Comparison of ENCODE assay signal across 1 cellular context in the genomic region with DNA sequence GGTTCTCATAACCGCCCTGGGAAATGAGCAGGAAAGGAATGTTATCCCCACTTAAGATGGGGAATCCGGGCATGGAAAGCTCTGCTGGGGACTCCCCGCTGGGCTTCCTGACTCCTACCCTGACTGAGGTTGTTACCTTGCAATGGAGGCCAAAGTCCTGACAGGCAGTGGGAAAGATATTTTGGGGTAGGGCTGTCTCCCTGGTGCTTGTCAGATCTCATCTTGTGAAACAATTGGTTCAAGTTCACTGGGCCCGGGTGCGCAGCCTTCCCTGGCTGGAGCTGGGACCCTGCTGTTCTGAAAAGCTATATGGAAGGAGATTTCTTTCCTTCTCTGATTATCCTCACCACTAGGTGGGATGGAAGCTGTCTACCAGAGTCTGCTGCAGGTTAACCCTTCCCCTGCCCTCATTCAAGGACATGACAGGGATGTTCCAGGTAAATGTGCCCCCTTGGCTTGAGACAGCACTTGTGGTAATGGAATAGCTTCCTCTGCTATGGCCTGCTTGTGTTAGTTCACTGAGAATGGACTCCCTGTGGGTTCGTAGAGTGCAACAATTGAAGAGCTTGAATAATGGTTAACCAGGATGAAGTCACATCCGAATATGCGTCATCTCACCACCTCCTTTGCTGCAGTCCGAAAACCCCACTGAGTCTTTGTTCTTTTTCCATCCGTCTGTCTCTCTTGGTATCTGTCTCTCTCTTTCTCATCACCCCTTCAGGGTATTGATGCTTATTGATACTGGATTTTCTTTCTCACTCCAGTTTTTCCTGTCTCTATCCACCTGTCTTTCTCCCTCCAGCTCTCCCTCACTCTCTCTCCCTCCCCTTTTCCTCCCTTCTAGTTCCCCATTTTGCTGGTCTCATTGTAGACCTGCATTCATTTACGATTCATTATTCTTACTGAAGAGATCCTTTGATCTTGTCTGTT.
TF ChIP-seq lines count a peak whose summit lies in the region.

No MANE protein-coding gene starts in this region.

TF ChIP-seq in HepG2, 621 proteins besides CTCF, POLR2A, EP300 and RAD21 (continued from another document and continues in another):
- TF ChIP-seq, protein P1, sequence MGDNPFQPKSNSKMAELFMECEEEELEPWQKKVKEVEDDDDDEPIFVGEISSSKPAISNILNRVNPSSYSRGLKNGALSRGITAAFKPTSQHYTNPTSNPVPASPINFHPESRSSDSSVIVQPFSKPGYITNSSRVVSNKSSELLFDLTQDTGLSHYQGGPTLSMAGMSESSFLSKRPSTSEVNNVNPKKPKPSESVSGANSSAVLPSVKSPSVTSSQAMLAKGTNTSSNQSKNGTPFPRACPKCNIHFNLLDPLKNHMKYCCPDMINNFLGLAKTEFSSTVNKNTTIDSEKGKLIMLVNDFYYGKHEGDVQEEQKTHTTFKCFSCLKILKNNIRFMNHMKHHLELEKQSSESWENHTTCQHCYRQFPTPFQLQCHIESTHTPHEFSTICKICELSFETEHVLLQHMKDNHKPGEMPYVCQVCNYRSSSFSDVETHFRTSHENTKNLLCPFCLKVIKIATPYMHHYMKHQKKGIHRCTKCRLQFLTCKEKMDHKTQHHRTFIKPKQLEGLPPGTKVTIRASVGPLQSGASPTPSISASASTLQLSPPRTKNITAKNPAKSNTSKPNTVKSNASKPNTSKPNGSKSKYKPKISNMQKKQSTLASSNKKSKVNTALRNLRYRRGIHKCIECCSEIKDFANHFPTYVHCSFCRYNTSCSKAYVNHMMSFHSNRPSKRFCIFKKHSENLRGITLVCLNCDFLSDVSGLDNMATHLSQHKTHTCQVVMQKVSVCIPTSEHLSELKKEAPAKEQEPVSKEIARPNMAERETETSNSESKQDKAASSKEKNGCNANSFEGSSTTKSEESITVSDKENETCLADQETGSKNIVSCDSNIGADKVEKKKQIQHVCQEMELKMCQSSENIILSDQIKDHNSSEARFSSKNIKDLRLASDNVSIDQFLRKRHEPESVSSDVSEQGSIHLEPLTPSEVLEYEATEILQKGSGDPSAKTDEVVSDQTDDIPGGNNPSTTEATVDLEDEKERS (CRISPR knock-in tag; IDR thresholded peaks at IDR 0.05): no peak
- TF ChIP-seq, protein P2, sequence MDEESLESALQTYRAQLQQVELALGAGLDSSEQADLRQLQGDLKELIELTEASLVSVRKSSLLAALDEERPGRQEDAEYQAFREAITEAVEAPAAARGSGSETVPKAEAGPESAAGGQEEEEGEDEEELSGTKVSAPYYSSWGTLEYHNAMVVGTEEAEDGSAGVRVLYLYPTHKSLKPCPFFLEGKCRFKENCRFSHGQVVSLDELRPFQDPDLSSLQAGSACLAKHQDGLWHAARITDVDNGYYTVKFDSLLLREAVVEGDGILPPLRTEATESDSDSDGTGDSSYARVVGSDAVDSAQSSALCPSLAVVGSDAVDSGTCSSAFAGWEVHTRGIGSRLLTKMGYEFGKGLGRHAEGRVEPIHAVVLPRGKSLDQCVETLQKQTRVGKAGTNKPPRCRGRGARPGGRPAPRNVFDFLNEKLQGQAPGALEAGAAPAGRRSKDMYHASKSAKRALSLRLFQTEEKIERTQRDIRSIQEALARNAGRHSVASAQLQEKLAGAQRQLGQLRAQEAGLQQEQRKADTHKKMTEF (CRISPR knock-in tag; IDR thresholded peaks at IDR 0.05): no peak
- TF ChIP-seq NR2C2 (CRISPR knock-in tag; IDR thresholded peaks at IDR 0.05; ENCODE audit: borderline replicate concordance) (0 out of 2 replicates have a peak, but pooled peaks have one; percentile 41), ZNF644 (CRISPR knock-in tag; IDR thresholded peaks at IDR 0.05; ENCODE audit: low read depth) (peak; percentile 55; the same call in 1 of the 2 replicates), RXRB (CRISPR knock-in tag; IDR thresholded peaks at IDR 0.05; ENCODE audit: borderline replicate concordance) (peak; percentile 50; the same call in 1 of the 2 replicates), ZBTB3 (CRISPR knock-in tag; IDR thresholded peaks at IDR 0.05; ENCODE audit: borderline replicate concordance, low read depth) (0 out of 2 replicates have a peak, but pooled peaks have one; percentile 11), DMAP1 (CRISPR knock-in tag; IDR thresholded peaks at IDR 0.05) (peak; percentile 22; the same call in 1 of the 2 replicates), SIX1 (CRISPR knock-in tag; IDR thresholded peaks at IDR 0.05; ENCODE audit: borderline replicate concordance) (no peak), PHF5A (CRISPR knock-in tag; IDR thresholded peaks at IDR 0.05; ENCODE audit: low read depth, unreplicated experiment) (no peak), ZNF607 (CRISPR knock-in tag; IDR thresholded peaks at IDR 0.05; ENCODE audit: borderline replicate concordance) (no peak), HOXA9 (CRISPR knock-in tag; IDR thresholded peaks at IDR 0.05; ENCODE audit: borderline replicate concordance) (no peak), SP5 (CRISPR knock-in tag; IDR thresholded peaks at IDR 0.05; ENCODE audit: borderline replicate concordance, low read depth) (no peak), SNAI1 (CRISPR knock-in tag; IDR thresholded peaks at IDR 0.05; ENCODE audit: borderline replicate concordance) (no peak), SOX5 (CRISPR knock-in tag; IDR thresholded peaks at IDR 0.05; ENCODE audit: borderline replicate concordance) (peak; percentile 77; the same call in 1 of the 2 replicates), ZSCAN9 (CRISPR knock-in tag; IDR thresholded peaks at IDR 0.05; ENCODE audit: borderline replicate concordance) (0 out of 2 replicates have a peak, but pooled peaks have one; percentile 16), GLI4 (CRISPR knock-in tag; IDR thresholded peaks at IDR 0.05; ENCODE audit: borderline replicate concordance) (0 out of 2 replicates have a peak, but pooled peaks have one; percentile 65), FOXA1 (IDR thresholded peaks at IDR 0.05) (no peak), FOXA1 (CRISPR knock-in tag; IDR thresholded peaks at IDR 0.05) (no peak), FOSL2 (CRISPR knock-in tag; IDR thresholded peaks at IDR 0.05) (peak; percentile 92), ZNF616 (CRISPR knock-in tag; IDR thresholded peaks at IDR 0.05; ENCODE audit: low read depth) (no peak), ETV5 (CRISPR knock-in tag; IDR thresholded peaks at IDR 0.05; ENCODE audit: borderline replicate concordance) (peak; percentile 87), ZSCAN12 (CRISPR knock-in tag; IDR thresholded peaks at IDR 0.05) (no peak), GTF2F1 (IDR thresholded peaks at IDR 0.05; ENCODE audit: low read length) (no peak), ZSCAN20 (CRISPR knock-in tag; IDR thresholded peaks at IDR 0.05; ENCODE audit: borderline replicate concordance) (no peak), CREB1 (IDR thresholded peaks at IDR 0.05) (peak; percentile 63), CREB1 (CRISPR knock-in tag; IDR thresholded peaks at IDR 0.05) (peak; percentile 59), ATF1 (CRISPR knock-in tag; IDR thresholded peaks at IDR 0.05) (0 out of 2 replicates have a peak, but pooled peaks have one; percentile 36), GATAD2A (CRISPR knock-in tag; IDR thresholded peaks at IDR 0.05) (peak; percentile 62; the same call in 1 of the 2 replicates), TAF15 (IDR thresholded peaks at IDR 0.05; ENCODE audit: low read depth, low read length, poor library complexity, severe bottlenecking) (no peak), STAG1 (CRISPR knock-in tag; IDR thresholded peaks at IDR 0.05) (peak; percentile 50; the same call in 1 of the 2 replicates), POLR2G (IDR thresholded peaks at IDR 0.05; ENCODE audit: low read depth, low read length) (peak; percentile 59; the same call in 1 of the 2 replicates), ZNF3 (CRISPR knock-in tag; IDR thresholded peaks at IDR 0.05) (peak; percentile 56; the same call in 1 of the 2 replicates), ZKSCAN8 (CRISPR knock-in tag; IDR thresholded peaks at IDR 0.05; ENCODE audit: borderline replicate concordance) (0 out of 2 replicates have a peak, but pooled peaks have one; percentile 22)
- TF ChIP-seq, protein P3, sequence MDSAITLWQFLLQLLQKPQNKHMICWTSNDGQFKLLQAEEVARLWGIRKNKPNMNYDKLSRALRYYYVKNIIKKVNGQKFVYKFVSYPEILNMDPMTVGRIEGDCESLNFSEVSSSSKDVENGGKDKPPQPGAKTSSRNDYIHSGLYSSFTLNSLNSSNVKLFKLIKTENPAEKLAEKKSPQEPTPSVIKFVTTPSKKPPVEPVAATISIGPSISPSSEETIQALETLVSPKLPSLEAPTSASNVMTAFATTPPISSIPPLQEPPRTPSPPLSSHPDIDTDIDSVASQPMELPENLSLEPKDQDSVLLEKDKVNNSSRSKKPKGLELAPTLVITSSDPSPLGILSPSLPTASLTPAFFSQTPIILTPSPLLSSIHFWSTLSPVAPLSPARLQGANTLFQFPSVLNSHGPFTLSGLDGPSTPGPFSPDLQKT (CRISPR knock-in tag; IDR thresholded peaks at IDR 0.05; ENCODE audit: borderline replicate concordance): no peak
- TF ChIP-seq, protein P4, sequence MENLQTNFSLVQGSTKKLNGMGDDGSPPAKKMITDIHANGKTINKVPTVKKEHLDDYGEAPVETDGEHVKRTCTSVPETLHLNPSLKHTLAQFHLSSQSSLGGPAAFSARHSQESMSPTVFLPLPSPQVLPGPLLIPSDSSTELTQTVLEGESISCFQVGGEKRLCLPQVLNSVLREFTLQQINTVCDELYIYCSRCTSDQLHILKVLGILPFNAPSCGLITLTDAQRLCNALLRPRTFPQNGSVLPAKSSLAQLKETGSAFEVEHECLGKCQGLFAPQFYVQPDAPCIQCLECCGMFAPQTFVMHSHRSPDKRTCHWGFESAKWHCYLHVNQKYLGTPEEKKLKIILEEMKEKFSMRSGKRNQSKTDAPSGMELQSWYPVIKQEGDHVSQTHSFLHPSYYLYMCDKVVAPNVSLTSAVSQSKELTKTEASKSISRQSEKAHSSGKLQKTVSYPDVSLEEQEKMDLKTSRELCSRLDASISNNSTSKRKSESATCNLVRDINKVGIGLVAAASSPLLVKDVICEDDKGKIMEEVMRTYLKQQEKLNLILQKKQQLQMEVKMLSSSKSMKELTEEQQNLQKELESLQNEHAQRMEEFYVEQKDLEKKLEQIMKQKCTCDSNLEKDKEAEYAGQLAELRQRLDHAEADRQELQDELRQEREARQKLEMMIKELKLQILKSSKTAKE (CRISPR knock-in tag; IDR thresholded peaks at IDR 0.05; ENCODE audit: borderline replicate concordance): no peak
- TF ChIP-seq, protein P5, sequence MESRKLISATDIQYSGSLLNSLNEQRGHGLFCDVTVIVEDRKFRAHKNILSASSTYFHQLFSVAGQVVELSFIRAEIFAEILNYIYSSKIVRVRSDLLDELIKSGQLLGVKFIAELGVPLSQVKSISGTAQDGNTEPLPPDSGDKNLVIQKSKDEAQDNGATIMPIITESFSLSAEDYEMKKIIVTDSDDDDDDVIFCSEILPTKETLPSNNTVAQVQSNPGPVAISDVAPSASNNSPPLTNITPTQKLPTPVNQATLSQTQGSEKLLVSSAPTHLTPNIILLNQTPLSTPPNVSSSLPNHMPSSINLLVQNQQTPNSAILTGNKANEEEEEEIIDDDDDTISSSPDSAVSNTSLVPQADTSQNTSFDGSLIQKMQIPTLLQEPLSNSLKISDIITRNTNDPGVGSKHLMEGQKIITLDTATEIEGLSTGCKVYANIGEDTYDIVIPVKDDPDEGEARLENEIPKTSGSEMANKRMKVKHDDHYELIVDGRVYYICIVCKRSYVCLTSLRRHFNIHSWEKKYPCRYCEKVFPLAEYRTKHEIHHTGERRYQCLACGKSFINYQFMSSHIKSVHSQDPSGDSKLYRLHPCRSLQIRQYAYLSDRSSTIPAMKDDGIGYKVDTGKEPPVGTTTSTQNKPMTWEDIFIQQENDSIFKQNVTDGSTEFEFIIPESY (CRISPR knock-in tag; IDR thresholded peaks at IDR 0.05): no peak
- TF ChIP-seq, protein P6, sequence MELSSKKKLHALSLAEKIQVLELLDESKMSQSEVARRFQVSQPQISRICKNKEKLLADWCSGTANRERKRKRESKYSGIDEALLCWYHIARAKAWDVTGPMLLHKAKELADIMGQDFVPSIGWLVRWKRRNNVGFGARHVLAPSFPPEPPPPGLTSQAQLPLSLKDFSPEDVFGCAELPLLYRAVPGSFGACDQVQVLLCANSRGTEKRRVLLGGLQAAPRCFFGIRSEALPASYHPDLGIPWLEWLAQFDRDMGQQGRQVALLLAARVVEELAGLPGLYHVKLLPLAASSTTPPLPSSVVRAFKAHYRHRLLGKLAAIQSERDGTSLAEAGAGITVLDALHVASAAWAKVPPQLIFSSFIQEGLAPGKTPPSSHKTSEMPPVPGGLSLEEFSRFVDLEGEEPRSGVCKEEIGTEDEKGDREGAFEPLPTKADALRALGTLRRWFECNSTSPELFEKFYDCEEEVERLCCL (CRISPR knock-in tag; IDR thresholded peaks at IDR 0.05; ENCODE audit: borderline replicate concordance): no peak
- TF ChIP-seq, protein P7, sequence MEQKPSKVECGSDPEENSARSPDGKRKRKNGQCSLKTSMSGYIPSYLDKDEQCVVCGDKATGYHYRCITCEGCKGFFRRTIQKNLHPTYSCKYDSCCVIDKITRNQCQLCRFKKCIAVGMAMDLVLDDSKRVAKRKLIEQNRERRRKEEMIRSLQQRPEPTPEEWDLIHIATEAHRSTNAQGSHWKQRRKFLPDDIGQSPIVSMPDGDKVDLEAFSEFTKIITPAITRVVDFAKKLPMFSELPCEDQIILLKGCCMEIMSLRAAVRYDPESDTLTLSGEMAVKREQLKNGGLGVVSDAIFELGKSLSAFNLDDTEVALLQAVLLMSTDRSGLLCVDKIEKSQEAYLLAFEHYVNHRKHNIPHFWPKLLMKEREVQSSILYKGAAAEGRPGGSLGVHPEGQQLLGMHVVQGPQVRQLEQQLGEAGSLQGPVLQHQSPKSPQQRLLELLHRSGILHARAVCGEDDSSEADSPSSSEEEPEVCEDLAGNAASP (CRISPR knock-in tag; IDR thresholded peaks at IDR 0.05; ENCODE audit: borderline replicate concordance): 0 out of 2 replicates have a peak, but pooled peaks have one; percentile 22
- TF ChIP-seq, protein P8, sequence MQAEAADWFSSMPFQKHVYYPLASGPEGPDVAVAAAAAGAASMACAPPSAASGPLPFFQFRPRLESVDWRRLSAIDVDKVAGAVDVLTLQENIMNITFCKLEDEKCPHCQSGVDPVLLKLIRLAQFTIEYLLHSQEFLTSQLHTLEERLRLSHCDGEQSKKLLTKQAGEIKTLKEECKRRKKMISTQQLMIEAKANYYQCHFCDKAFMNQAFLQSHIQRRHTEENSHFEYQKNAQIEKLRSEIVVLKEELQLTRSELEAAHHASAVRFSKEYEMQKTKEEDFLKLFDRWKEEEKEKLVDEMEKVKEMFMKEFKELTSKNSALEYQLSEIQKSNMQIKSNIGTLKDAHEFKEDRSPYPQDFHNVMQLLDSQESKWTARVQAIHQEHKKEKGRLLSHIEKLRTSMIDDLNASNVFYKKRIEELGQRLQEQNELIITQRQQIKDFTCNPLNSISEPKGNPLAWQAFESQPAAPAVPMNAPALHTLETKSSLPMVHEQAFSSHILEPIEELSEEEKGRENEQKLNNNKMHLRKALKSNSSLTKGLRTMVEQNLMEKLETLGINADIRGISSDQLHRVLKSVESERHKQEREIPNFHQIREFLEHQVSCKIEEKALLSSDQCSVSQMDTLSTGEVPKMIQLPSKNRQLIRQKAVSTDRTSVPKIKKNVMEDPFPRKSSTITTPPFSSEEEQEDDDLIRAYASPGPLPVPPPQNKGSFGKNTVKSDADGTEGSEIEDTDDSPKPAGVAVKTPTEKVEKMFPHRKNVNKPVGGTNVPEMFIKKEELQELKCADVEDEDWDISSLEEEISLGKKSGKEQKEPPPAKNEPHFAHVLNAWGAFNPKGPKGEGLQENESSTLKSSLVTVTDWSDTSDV (CRISPR knock-in tag; IDR thresholded peaks at IDR 0.05): 0 out of 2 replicates have a peak, but pooled peaks have one; percentile 41
